1 cellular context compared by ENCODE assay signal in the genomic region with DNA sequence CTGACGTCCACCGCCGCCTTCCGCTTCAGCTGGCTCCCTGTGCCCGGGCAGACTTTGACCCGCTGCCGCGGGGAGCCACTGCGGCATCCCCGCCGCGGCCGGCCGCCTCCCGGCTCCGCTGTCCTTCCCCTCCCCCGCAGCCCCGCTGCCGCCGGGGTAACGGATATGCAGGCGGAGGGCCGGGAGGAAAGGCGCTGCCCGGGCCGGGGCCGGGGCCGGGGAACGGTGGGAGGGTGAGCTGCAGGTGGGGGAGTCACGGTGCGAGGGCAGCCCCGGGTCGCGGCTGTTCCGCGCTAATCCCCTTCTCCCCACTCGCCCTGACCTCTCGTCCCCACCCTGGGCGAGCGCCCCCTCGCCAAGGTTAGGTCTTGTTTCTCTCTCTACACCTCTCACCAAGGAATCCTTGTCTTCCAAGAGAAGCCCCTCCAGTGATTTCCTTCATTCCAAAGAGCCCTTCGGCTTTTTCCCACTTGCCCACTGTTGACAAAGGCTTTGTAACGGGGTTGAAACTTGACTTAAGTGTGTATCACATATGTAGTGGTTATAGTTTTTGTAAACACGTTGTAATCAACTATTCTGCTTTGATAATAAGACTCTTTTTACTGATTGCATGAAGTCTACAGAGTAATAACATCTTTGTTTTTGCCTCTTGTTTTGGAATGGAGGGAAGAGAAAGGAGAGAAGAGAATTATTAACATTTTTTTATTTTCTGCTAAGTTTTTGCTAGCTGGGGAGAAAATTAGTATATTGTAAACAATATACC.
A peak's percentile ranks its signal among the peaks of the same experiment; 100 is the strongest.
TF ChIP-seq lines count a peak whose summit lies in the region.

No MANE protein-coding gene starts in this region.

TF ChIP-seq in HepG2, 621 proteins besides CTCF, POLR2A, EP300 and RAD21 (continued from another document and continues in another):
- TF ChIP-seq, protein P1, sequence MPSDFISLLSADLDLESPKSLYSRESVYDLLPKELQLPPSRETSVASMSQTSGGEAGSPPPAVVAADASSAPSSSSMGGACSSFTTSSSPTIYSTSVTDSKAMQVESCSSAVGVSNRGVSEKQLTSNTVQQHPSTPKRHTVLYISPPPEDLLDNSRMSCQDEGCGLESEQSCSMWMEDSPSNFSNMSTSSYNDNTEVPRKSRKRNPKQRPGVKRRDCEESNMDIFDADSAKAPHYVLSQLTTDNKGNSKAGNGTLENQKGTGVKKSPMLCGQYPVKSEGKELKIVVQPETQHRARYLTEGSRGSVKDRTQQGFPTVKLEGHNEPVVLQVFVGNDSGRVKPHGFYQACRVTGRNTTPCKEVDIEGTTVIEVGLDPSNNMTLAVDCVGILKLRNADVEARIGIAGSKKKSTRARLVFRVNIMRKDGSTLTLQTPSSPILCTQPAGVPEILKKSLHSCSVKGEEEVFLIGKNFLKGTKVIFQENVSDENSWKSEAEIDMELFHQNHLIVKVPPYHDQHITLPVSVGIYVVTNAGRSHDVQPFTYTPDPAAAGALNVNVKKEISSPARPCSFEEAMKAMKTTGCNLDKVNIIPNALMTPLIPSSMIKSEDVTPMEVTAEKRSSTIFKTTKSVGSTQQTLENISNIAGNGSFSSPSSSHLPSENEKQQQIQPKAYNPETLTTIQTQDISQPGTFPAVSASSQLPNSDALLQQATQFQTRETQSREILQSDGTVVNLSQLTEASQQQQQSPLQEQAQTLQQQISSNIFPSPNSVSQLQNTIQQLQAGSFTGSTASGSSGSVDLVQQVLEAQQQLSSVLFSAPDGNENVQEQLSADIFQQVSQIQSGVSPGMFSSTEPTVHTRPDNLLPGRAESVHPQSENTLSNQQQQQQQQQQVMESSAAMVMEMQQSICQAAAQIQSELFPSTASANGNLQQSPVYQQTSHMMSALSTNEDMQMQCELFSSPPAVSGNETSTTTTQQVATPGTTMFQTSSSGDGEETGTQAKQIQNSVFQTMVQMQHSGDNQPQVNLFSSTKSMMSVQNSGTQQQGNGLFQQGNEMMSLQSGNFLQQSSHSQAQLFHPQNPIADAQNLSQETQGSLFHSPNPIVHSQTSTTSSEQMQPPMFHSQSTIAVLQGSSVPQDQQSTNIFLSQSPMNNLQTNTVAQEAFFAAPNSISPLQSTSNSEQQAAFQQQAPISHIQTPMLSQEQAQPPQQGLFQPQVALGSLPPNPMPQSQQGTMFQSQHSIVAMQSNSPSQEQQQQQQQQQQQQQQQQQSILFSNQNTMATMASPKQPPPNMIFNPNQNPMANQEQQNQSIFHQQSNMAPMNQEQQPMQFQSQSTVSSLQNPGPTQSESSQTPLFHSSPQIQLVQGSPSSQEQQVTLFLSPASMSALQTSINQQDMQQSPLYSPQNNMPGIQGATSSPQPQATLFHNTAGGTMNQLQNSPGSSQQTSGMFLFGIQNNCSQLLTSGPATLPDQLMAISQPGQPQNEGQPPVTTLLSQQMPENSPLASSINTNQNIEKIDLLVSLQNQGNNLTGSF (CRISPR knock-in tag; IDR thresholded peaks at IDR 0.05): no peak
- no peak for TF ChIP-seq ZNF234 (CRISPR knock-in tag; conservative IDR thresholded peaks at IDR 0.05)
- peak; percentile 26; the same call in 1 of the 2 replicates for TF ChIP-seq SIN3A (IDR thresholded peaks at IDR 0.05; ENCODE audit: borderline replicate concordance, low read depth, low read length)
- no peak for TF ChIP-seq ZSCAN25 (CRISPR knock-in tag; IDR thresholded peaks at IDR 0.05)
- TF ChIP-seq, protein P2, sequence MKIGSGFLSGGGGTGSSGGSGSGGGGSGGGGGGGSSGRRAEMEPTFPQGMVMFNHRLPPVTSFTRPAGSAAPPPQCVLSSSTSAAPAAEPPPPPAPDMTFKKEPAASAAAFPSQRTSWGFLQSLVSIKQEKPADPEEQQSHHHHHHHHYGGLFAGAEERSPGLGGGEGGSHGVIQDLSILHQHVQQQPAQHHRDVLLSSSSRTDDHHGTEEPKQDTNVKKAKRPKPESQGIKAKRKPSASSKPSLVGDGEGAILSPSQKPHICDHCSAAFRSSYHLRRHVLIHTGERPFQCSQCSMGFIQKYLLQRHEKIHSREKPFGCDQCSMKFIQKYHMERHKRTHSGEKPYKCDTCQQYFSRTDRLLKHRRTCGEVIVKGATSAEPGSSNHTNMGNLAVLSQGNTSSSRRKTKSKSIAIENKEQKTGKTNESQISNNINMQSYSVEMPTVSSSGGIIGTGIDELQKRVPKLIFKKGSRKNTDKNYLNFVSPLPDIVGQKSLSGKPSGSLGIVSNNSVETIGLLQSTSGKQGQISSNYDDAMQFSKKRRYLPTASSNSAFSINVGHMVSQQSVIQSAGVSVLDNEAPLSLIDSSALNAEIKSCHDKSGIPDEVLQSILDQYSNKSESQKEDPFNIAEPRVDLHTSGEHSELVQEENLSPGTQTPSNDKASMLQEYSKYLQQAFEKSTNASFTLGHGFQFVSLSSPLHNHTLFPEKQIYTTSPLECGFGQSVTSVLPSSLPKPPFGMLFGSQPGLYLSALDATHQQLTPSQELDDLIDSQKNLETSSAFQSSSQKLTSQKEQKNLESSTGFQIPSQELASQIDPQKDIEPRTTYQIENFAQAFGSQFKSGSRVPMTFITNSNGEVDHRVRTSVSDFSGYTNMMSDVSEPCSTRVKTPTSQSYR (CRISPR knock-in tag; IDR thresholded peaks at IDR 0.05; ENCODE audit: borderline replicate concordance): peak; percentile 50; the same call in 1 of the 2 replicates
- peak; percentile 60; the same call in 1 of the 2 replicates for TF ChIP-seq ZNF547 (CRISPR knock-in tag; IDR thresholded peaks at IDR 0.05)
- 0 out of 2 replicates have a peak, but pooled peaks have one; percentile 80 for TF ChIP-seq DNMT1 (CRISPR knock-in tag; IDR thresholded peaks at IDR 0.05)
- TF ChIP-seq, protein P3, sequence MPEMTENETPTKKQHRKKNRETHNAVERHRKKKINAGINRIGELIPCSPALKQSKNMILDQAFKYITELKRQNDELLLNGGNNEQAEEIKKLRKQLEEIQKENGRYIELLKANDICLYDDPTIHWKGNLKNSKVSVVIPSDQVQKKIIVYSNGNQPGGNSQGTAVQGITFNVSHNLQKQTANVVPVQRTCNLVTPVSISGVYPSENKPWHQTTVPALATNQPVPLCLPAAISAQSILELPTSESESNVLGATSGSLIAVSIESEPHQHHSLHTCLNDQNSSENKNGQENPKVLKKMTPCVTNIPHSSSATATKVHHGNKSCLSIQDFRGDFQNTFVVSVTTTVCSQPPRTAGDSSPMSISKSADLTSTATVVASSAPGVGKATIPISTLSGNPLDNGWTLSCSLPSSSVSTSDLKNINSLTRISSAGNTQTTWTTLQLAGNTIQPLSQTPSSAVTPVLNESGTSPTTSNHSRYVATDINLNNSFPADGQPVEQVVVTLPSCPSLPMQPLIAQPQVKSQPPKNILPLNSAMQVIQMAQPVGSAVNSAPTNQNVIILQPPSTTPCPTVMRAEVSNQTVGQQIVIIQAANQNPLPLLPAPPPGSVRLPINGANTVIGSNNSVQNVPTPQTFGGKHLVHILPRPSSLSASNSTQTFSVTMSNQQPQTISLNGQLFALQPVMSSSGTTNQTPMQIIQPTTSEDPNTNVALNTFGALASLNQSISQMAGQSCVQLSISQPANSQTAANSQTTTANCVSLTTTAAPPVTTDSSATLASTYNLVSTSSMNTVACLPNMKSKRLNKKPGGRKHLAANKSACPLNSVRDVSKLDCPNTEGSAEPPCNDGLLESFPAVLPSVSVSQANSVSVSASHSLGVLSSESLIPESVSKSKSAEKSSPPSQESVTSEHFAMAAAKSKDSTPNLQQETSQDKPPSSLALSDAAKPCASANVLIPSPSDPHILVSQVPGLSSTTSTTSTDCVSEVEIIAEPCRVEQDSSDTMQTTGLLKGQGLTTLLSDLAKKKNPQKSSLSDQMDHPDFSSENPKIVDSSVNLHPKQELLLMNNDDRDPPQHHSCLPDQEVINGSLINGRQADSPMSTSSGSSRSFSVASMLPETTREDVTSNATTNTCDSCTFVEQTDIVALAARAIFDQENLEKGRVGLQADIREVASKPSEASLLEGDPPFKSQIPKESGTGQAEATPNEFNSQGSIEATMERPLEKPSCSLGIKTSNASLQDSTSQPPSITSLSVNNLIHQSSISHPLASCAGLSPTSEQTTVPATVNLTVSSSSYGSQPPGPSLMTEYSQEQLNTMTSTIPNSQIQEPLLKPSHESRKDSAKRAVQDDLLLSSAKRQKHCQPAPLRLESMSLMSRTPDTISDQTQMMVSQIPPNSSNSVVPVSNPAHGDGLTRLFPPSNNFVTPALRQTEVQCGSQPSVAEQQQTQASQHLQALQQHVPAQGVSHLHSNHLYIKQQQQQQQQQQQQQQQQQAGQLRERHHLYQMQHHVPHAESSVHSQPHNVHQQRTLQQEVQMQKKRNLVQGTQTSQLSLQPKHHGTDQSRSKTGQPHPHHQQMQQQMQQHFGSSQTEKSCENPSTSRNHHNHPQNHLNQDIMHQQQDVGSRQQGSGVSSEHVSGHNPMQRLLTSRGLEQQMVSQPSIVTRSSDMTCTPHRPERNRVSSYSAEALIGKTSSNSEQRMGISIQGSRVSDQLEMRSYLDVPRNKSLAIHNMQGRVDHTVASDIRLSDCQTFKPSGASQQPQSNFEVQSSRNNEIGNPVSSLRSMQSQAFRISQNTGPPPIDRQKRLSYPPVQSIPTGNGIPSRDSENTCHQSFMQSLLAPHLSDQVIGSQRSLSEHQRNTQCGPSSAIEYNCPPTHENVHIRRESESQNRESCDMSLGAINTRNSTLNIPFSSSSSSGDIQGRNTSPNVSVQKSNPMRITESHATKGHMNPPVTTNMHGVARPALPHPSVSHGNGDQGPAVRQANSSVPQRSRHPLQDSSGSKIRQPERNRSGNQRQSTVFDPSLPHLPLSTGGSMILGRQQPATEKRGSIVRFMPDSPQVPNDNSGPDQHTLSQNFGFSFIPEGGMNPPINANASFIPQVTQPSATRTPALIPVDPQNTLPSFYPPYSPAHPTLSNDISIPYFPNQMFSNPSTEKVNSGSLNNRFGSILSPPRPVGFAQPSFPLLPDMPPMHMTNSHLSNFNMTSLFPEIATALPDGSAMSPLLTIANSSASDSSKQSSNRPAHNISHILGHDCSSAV (CRISPR knock-in tag; IDR thresholded peaks at IDR 0.05; ENCODE audit: borderline replicate concordance): no peak
- TF ChIP-seq, protein P4, sequence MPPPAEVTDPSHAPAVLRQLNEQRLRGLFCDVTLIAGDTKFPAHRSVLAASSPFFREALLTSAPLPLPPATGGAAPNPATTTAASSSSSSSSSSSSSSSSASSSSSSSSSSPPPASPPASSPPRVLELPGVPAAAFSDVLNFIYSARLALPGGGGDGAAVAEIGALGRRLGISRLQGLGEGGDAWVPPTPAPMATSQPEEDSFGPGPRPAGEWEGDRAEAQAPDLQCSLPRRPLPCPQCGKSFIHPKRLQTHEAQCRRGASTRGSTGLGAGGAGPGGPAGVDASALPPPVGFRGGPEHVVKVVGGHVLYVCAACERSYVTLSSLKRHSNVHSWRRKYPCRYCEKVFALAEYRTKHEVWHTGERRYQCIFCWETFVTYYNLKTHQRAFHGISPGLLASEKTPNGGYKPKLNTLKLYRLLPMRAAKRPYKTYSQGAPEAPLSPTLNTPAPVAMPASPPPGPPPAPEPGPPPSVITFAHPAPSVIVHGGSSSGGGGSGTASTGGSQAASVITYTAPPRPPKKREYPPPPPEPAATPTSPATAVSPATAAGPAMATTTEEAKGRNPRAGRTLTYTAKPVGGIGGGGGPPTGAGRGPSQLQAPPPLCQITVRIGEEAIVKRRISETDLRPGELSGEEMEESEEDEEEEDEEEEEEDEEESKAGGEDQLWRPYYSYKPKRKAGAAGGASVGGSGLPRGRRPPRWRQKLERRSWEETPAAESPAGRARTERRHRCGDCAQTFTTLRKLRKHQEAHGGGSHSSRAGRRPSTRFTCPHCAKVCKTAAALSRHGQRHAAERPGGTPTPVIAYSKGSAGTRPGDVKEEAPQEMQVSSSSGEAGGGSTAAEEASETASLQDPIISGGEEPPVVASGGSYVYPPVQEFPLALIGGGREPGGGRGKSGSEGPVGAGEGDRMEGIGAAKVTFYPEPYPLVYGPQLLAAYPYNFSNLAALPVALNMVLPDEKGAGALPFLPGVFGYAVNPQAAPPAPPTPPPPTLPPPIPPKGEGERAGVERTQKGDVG (CRISPR knock-in tag; IDR thresholded peaks at IDR 0.05; ENCODE audit: borderline replicate concordance): no peak
- TF ChIP-seq, protein P5, sequence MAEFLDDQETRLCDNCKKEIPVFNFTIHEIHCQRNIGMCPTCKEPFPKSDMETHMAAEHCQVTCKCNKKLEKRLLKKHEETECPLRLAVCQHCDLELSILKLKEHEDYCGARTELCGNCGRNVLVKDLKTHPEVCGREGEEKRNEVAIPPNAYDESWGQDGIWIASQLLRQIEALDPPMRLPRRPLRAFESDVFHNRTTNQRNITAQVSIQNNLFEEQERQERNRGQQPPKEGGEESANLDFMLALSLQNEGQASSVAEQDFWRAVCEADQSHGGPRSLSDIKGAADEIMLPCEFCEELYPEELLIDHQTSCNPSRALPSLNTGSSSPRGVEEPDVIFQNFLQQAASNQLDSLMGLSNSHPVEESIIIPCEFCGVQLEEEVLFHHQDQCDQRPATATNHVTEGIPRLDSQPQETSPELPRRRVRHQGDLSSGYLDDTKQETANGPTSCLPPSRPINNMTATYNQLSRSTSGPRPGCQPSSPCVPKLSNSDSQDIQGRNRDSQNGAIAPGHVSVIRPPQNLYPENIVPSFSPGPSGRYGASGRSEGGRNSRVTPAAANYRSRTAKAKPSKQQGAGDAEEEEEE (CRISPR knock-in tag; IDR thresholded peaks at IDR 0.05; ENCODE audit: borderline replicate concordance): no peak
- no peak; the same call in 1 of the 2 replicates for TF ChIP-seq ZNF746 (CRISPR knock-in tag; IDR thresholded peaks at IDR 0.05)
- TF ChIP-seq ZNF235 (CRISPR knock-in tag; IDR thresholded peaks at IDR 0.05; ENCODE audit: borderline replicate concordance): 0 out of 2 replicates have a peak, but pooled peaks have one; percentile 69
- TF ChIP-seq ZNF329 (CRISPR knock-in tag; IDR thresholded peaks at IDR 0.05; ENCODE audit: low read depth): 0 out of 2 replicates have a peak, but pooled peaks have one; percentile 77
- TF ChIP-seq, protein P6, sequence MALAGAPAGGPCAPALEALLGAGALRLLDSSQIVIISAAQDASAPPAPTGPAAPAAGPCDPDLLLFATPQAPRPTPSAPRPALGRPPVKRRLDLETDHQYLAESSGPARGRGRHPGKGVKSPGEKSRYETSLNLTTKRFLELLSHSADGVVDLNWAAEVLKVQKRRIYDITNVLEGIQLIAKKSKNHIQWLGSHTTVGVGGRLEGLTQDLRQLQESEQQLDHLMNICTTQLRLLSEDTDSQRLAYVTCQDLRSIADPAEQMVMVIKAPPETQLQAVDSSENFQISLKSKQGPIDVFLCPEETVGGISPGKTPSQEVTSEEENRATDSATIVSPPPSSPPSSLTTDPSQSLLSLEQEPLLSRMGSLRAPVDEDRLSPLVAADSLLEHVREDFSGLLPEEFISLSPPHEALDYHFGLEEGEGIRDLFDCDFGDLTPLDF (CRISPR knock-in tag; IDR thresholded peaks at IDR 0.05): no peak
- 0 out of 2 replicates have a peak, but pooled peaks have one; percentile 54 for TF ChIP-seq ARID2 (CRISPR knock-in tag; IDR thresholded peaks at IDR 0.05; ENCODE audit: borderline replicate concordance)
- no peak for TF ChIP-seq TCF12 (IDR thresholded peaks at IDR 0.05)
- TF ChIP-seq TCF12 (CRISPR knock-in tag; IDR thresholded peaks at IDR 0.05): peak; percentile 54; the same call in 1 of the 2 replicates
- no peak for TF ChIP-seq ATF7 (IDR thresholded peaks at IDR 0.05)
- TF ChIP-seq ATF7 (CRISPR knock-in tag; IDR thresholded peaks at IDR 0.05): 0 out of 2 replicates have a peak, but pooled peaks have one; percentile 11
- TF ChIP-seq MED8 (CRISPR knock-in tag; IDR thresholded peaks at IDR 0.05; ENCODE audit: insufficient replicate concordance): peak; percentile 44
- TF ChIP-seq KLF13 (CRISPR knock-in tag; IDR thresholded peaks at IDR 0.05): no peak
- TF ChIP-seq SOX6 (IDR thresholded peaks at IDR 0.05): no peak
- TF ChIP-seq SOX6 (CRISPR knock-in tag; IDR thresholded peaks at IDR 0.05): peak; percentile 2; the same call in 1 of the 2 replicates
- TF ChIP-seq, protein P7, sequence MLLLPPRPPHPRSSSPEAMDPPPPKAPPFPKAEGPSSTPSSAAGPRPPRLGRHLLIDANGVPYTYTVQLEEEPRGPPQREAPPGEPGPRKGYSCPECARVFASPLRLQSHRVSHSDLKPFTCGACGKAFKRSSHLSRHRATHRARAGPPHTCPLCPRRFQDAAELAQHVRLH (CRISPR knock-in tag; IDR thresholded peaks at IDR 0.05; ENCODE audit: borderline replicate concordance, low read depth): 0 out of 2 replicates have a peak, but pooled peaks have one; percentile 21
- TF ChIP-seq MTA1 (CRISPR knock-in tag; IDR thresholded peaks at IDR 0.05; ENCODE audit: borderline replicate concordance): peak; percentile 52; the same call in 1 of the 2 replicates
- 0 out of 2 replicates have a peak, but pooled peaks have one; percentile 29 for TF ChIP-seq ZSCAN20 (CRISPR knock-in tag; IDR thresholded peaks at IDR 0.05; ENCODE audit: borderline replicate concordance)
